ENCODE assay signal across 8 cellular contexts in the genomic region with DNA sequence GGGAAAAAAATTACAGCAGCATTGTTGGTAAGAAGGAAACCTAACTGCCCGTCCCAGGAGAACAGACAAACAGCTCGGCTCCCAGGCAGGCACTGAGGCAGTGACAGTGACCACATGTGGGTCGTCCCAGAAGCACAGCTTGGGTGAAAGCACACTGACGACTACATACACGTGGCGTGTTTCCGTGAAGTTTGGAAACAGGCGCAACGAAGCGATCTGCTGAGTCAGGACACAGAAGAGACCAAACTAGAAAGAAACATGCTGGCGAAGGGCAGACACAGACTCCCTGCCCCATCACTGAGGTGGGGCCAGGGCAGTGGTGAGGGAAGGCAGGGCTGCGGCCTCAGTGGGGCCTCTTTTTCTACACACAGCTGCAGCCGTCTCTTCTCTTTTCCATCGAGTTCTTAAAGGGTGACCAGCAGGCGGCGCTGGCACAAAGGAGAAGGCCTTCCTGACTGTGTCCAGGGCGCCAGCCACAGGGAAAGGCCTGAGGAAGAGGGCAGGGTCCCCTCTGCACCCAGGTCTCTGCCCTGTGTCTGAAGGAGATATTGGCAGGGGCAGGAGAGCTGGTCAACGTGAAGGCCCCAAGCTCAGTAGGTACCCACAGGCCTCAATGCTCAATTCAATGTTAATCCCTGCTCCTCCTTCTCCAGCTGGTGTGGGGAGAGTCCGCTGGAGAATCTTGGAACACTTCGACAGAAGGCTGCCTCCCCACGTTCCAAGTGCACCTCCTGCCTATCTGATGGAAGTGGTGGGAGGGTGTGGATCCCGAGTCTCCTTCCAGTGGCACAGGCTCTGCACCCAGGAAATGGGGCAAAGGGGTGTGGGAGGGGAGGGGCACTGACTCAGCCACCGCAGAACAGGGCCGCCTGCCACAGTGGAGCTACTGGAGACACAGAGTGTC. TPM values are rescaled to one million over a fixed set of nuclear protein-coding genes. Genes with fewer than 3 reads are reported as not detected.
DNase-seq lines count a peak whose midpoint lies in the region; ATAC-seq, FAIRE-seq and TF ChIP-seq lines count a peak whose summit lies in the region.

No MANE protein-coding gene starts in this region.

- no peaks in the 10 kb centered on the region for H3K9me3 ChIP-seq in PC-9 (ENCODE audit: insufficient read depth, low read depth)
- no peaks in the 10 kb centered on the region for H3K9me3 ChIP-seq in adipocyte (ENCODE audit: control insufficient read depth, low read length)
- H3K9me3 ChIP-seq in pancreas = no peaks in the 10 kb centered on the region

- WGBS in pancreas, 2 donors = 63 to 64% methylated on average over 24 of the region's 24 CpGs

- peaks cover 9% of the 10 kb centered on the region for H3K36me3 ChIP-seq in PC-9 (ENCODE audit: low read depth)
- peaks cover 93% of the 10 kb centered on the region for H3K36me3 ChIP-seq in adipocyte (ENCODE audit: control insufficient read depth, insufficient read depth, low read length, severe bottlenecking)
- peaks cover 6 to 42% (median 13%) of the 10 kb centered on the region in 3 donors for H3K36me3 ChIP-seq in pancreas

- H3K27me3 ChIP-seq in PC-9 (ENCODE audit: insufficient read depth, low read depth) (no peaks in the 10 kb centered on the region), adipocyte (replicated peaks; ENCODE audit: control insufficient read depth, insufficient read depth, low read length) (no peaks in the 10 kb centered on the region), pancreas (no peaks in the 10 kb centered on the region)

- H3K27ac ChIP-seq in PC-9 (no peak overlapping the region), pancreas (no peak overlapping the region)

- peaks cover 14% of the 10 kb centered on the region; the same call in 1 of the 2 replicates for H3F3A ChIP-seq in PC-9 (ENCODE audit: insufficient read depth, low read depth)

- FAIRE-seq in pancreas (lab: Jason Lieb, UNC) = no peak

- no peak overlapping the region for H2AFZ ChIP-seq in PC-9

- H3K9me2 ChIP-seq in PC-9 (ENCODE audit: insufficient read depth) = no peaks in the 10 kb centered on the region

- BruUV-seq in PC-9 (replicated peaks; lab: Mats Ljungman, UMichigan) = no TSS peak

- intact Hi-C loops in PC-9 (cut with micrococcal nuclease; ENCODE audit: unreplicated experiment) (loop anchor here (1.0 kb wide), 2 partner anchors 54 to 180 kb away; no protein-coding TSS in a partner anchor), head of caudate nucleus (cut with DNase I) (loop anchor here (2.0 to 10.0 kb wide), 2 partner anchors 54 to 188 kb away; no protein-coding TSS in a partner anchor), pancreas (cut with DNase I) (loop anchor here in 2 of 3 donors (5.0 kb wide), 2 partner anchors 55 to 180 kb away; partner anchors contain the start of gene MRGPRG (in 1 of the 2))

- no peak overlapping the region for H3K4me2 ChIP-seq in PC-9

- peaks cover 70% of the 10 kb centered on the region for H4K20me1 ChIP-seq in PC-9 (ENCODE audit: insufficient read depth)

- peak; percentile 76 to 93 (median 90) for ATAC-seq in pancreas
- no peak for ATAC-seq in HG02970 (IDR thresholded peaks at IDR 0.05; ENCODE audit: low FRiP score, unreplicated experiment)

- H3K79me2 ChIP-seq in PC-9 (ENCODE audit: low read depth) = no peaks in the 10 kb centered on the region

- DNase-seq in COLO829 (ENCODE audit: low spot score) = peak; percentile 53
- peak; percentile 72 for DNase-seq in HuH-7 (ENCODE audit: low spot score)
- DNase-seq in PC-9 = peak in 1 of 2 experiments; percentile 61
- peak; percentile 90 for DNase-seq in adipocyte (ENCODE audit: low read depth)
- peak; percentile 77 to 96 (median 89) for DNase-seq in head of caudate nucleus
- peak; percentile 56 to 90 (median 74) for DNase-seq in pancreas
- no peak for DNase-seq in cerebellar nuclear complex (lab: John Stamatoyannopoulos, UW)

- TF ChIP-seq CTCF in PC-9 (conservative IDR thresholded peaks at IDR 0.05) = peak; percentile 73
- peak; percentile 46 to 72 (median 54) for TF ChIP-seq CTCF in pancreas (IDR thresholded peaks at IDR 0.05)

- CTCF ChIA-PET in PC-9 (lab: Charles Lee) = interaction anchor here (1.0 to 1.7 kb wide), 4 partner anchors 14 to 126 kb away, joined by 3 to 7 read pairs (median 4); partner anchors contain the start of gene PHLDA2

- POLR2A ChIA-PET in PC-9 (lab: Charles Lee; ENCODE audit: unreplicated experiment) = interaction anchor here (0.6 kb wide), 1 partner anchor 147 kb away, joined by 6 read pairs; no protein-coding TSS in a partner anchor

- no peaks in the 10 kb centered on the region for H3K4me1 ChIP-seq in PC-9 (replicated peaks; ENCODE audit: insufficient read depth)
- H3K4me1 ChIP-seq in adipocyte (ENCODE audit: control insufficient read depth, insufficient read depth, low read length) = peaks cover 18% of the 10 kb centered on the region
- H3K4me1 ChIP-seq in pancreas = no peaks in the 10 kb centered on the region

- H3K4me3 ChIP-seq in PC-9 = no peak overlapping the region
- H3K4me3 ChIP-seq in adipocyte (ENCODE audit: low read length) = no peak overlapping the region
- H3K4me3 ChIP-seq in pancreas = no peak overlapping the region

- H3K9ac ChIP-seq in adipocyte (ENCODE audit: low read length) = peak overlapping the region; percentile 21

RNA-seq across cellular contexts. Expression of gene CARS1, which starts 19.9 kb away (rescaled TPM):
- total RNA-seq in PC-9 (2021) (58.4 and 78.8 TPM in 2 replicates), pancreas (10 to 100 TPM; 14.8 to 65.0 (median 19.8) TPM)
- polyA plus RNA-seq in pancreas = 10 to 100 TPM; 16.7 to 26.0 TPM

RNA-seq across cellular contexts. Expression of gene NAP1L4, which starts 45.2 kb away (rescaled TPM):
- total RNA-seq in PC-9 (2021) (73.3 and 86.7 TPM in 2 replicates), pancreas (10 to 100 TPM; 29.3 to 67.4 (median 40.9) TPM)
- polyA plus RNA-seq in pancreas = 10 to 100 TPM; 40.9 to 52.5 TPM

Comparison
In these comparisons a context has a peak if more than half of its experiments do, and no peak if none do; other contexts are left out.
1. DNase-seq: peak in COLO829 (single experiment), HuH-7 (single experiment), adipocyte (single experiment), head of caudate nucleus (42 of 42) and pancreas (6 of 6); none in cerebellar nuclear complex (0 of 2).